8 cellular contexts compared by ENCODE assay signal in the genomic region with DNA sequence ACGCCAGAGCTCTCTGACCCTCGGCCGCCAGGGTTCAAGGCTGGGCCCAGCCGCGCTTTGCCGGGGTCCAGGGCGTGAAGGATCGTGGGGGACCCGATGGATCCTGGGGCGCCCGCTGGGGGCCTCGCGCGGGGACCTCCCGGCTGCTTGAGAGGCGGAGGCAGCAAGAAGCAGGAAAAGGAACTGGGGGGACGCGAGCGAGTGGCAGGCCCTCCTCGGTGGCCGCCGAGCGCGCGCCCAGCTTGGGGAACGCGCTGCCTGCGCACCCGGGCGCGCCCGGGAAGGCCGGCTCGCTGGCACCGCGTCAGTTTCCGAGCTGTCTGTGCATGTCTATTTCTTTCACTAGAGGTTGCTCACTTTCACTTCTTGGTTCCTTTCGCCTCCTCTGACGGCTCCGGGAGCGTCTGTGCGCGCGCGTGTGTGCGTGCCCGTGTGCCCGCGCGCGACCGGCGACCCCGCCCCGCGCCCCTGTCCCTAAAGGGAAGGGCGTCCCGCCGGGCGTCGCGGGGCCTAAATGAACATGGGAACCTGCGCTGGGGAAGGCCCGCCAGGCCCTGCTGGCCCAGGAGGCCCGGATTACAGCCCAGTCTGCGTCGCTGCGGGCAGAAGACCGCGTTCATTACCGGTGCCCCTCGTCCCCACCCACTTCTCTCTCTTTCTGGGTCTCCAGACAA.
DNase-seq lines count a peak whose midpoint lies in the region; ATAC-seq and TF ChIP-seq lines count a peak whose summit lies in the region.

No MANE protein-coding gene starts in this region.

- no peak overlapping the region for H2BK120ac ChIP-seq in neuronal stem cell (ENCODE audit: low read depth, low read length)

- H3K18ac ChIP-seq in neuronal stem cell (ENCODE audit: low read length): peak overlapping the region; percentile 94

- no peaks in the 10 kb centered on the region for H3K9me2 ChIP-seq in PC-3 (replicated peaks; ENCODE audit: low read length)

- CTCF ChIA-PET in PC-3 (lab: Charles Lee): no interaction called here

- no peaks in the 10 kb centered on the region for H3F3A ChIP-seq in PC-3 (ENCODE audit: low read length, unreplicated experiment)

- peak overlapping the region; percentile 23 for H3K14ac ChIP-seq in neuronal stem cell (ENCODE audit: low read length)

- H3K4me3 ChIP-seq in GM12875 (ENCODE audit: low read depth, low read length): peak overlapping the region; percentile 49
- peak overlapping the region; percentile 73 for H3K4me3 ChIP-seq in PC-3 (ENCODE audit: low read length)
- peak overlapping the region; percentile 39 for H3K4me3 ChIP-seq in foreskin fibroblast (ENCODE audit: low read depth in 1 of 2, low read length in 2 of 2)
- H3K4me3 ChIP-seq in neuronal stem cell (ENCODE audit: low read length in 2 of 2): peak overlapping the region in 1 of 2 donors; percentile 76
- peak overlapping the region; percentile 46 to 64 (median 54) for H3K4me3 ChIP-seq in stomach

- H2AK5ac ChIP-seq in neuronal stem cell (ENCODE audit: low read depth, low read length): peak overlapping the region; percentile 85

- no peak for TF ChIP-seq EP300 in stomach (IDR thresholded peaks at IDR 0.05)

- POLR2A ChIA-PET in PC-3 (lab: Charles Lee; ENCODE audit: unreplicated experiment): interaction anchor here (0.5 kb wide), 1 partner anchor 77 kb away, joined by 9 read pairs; no protein-coding TSS in a partner anchor

- no peaks in the 10 kb centered on the region for H3K9me3 ChIP-seq in PC-3 (ENCODE audit: low read length)
- H3K9me3 ChIP-seq in neuronal stem cell (replicated peaks in 1 of 2; ENCODE audit: control insufficient read depth in 2 of 2, insufficient read depth in 1 of 2, low read depth in 1 of 2, low read length in 2 of 2): peaks cover 0 to 3% of the 10 kb centered on the region in 2 donors
- no peaks in the 10 kb centered on the region for H3K9me3 ChIP-seq in stomach

- DNase-seq in PC-3 (peak; percentile 59), activated gamma-delta T cell treated with Interleukin-2 at 50 U/mL for 16 hours (peak; percentile 66), foreskin fibroblast (peak; percentile 56 to 84), neuronal stem cell (ENCODE audit: low spot score) (peak; percentile 38), stomach (peak; percentile 84), NCI-H146 (lab: John Stamatoyannopoulos, UW) (no peak)

- no peak overlapping the region for H3K4ac ChIP-seq in neuronal stem cell (ENCODE audit: low read length)

- no TSS peak for BruUV-seq in PC-3 (replicated peaks; lab: Mats Ljungman, UMichigan)

- peak overlapping the region; percentile 75 for H2BK12ac ChIP-seq in neuronal stem cell (ENCODE audit: low read length)

- peak overlapping the region; percentile 76 for H4K91ac ChIP-seq in neuronal stem cell (ENCODE audit: low read depth, low read length, poor library complexity)

- no peaks in the 10 kb centered on the region for H3K36me3 ChIP-seq in PC-3 (ENCODE audit: low read depth, low read length)
- no peaks in the 10 kb centered on the region for H3K36me3 ChIP-seq in neuronal stem cell (replicated peaks in 1 of 2; ENCODE audit: control insufficient read depth in 2 of 2, insufficient read depth in 2 of 2, low read length in 2 of 2)
- no peaks in the 10 kb centered on the region for H3K36me3 ChIP-seq in stomach

- H3K79me1 ChIP-seq in neuronal stem cell (ENCODE audit: low read depth, low read length): no peaks in the 10 kb centered on the region

- no peaks in the 10 kb centered on the region for H3K27me3 ChIP-seq in PC-3 (ENCODE audit: low read length)
- H3K27me3 ChIP-seq in neuronal stem cell (ENCODE audit: control insufficient read depth in 3 of 3, insufficient read depth in 3 of 3, low read depth in 1 of 3, low read length in 3 of 3): peaks cover 0 to 11% (median 10%) of the 10 kb centered on the region in 3 experiments
- no peaks in the 10 kb centered on the region for H3K27me3 ChIP-seq in stomach

- ATAC-seq in HG03280 (IDR thresholded peaks at IDR 0.05; ENCODE audit: unreplicated experiment) (peak; percentile 76), PC-3 (peak; percentile 79)

- no peak overlapping the region for H4K8ac ChIP-seq in neuronal stem cell (ENCODE audit: low read depth, low read length)

- TF ChIP-seq CTCF in GM12875 (IDR thresholded peaks at IDR 0.05; ENCODE audit: borderline replicate concordance, insufficient read depth, low read depth, low read length) (0 out of 2 replicates have a peak, but pooled peaks have one; percentile 14), PC-3 (conservative IDR thresholded peaks at IDR 0.05; ENCODE audit: low read depth, low read length) (no peak), foreskin fibroblast (IDR thresholded peaks at IDR 0.05; ENCODE audit: low read depth, low read length) (no peak), stomach (IDR thresholded peaks at IDR 0.05) (peak in 2 of 7 experiments; percentile 6 to 30)

- WGBS in neuronal stem cell (ENCODE audit: extremely low coverage in 2 of 2, insufficient read length in 2 of 2, insufficient replicate concordance in 1 of 2), 2 donors: no CpG with 5 or more reads among the region's 72 CpGs
- WGBS in stomach, 5 donors: 1 to 2% (median 1%) methylated on average over 13 to 72 of the region's 72 CpGs

- H3K9ac ChIP-seq in PC-3 (ENCODE audit: low read length): peak overlapping the region; percentile 81
- peak overlapping the region; percentile 74 for H3K9ac ChIP-seq in neuronal stem cell (ENCODE audit: low read depth, low read length, poor library complexity)

- peak overlapping the region; percentile 69 for H2BK5ac ChIP-seq in neuronal stem cell (ENCODE audit: low read length)

- intact Hi-C loops in PC-3 (cut with micrococcal nuclease): no loop called here
- intact Hi-C loops in stomach (cut with DNase I; ENCODE audit: low total_unique reads): no loop called here

- H3K27ac ChIP-seq in PC-3 (ENCODE audit: low read length) (peak overlapping the region; percentile 70), neuronal stem cell (replicated peaks; ENCODE audit: low read length) (no peak overlapping the region), stomach (peak overlapping the region; percentile 93 to 96 (median 96))

- peak overlapping the region; percentile 48 for H3K23ac ChIP-seq in neuronal stem cell (ENCODE audit: low read depth, low read length, poor library complexity)

- no peaks in the 10 kb centered on the region for H4K20me1 ChIP-seq in PC-3 (ENCODE audit: low read length)

- H3K4me2 ChIP-seq in PC-3 (ENCODE audit: low read length) (peak overlapping the region; percentile 92), neuronal stem cell (ENCODE audit: insufficient read depth, low read length, poor library complexity, severe bottlenecking) (peak overlapping the region; percentile 87)

- H2BK15ac ChIP-seq in neuronal stem cell (ENCODE audit: low read length): peak overlapping the region; percentile 96

- H3K4me1 ChIP-seq in PC-3 (ENCODE audit: insufficient read depth, low read length): peaks cover 8% of the 10 kb centered on the region
- peaks cover 4 to 11% of the 10 kb centered on the region in 2 donors for H3K4me1 ChIP-seq in neuronal stem cell (ENCODE audit: control insufficient read depth in 2 of 2, insufficient read depth in 1 of 2, low read depth in 1 of 2, low read length in 2 of 2)
- H3K4me1 ChIP-seq in stomach: peaks cover 13 to 26% (median 22%) of the 10 kb centered on the region in 4 donors

- TF ChIP-seq POLR2A in stomach (IDR thresholded peaks at IDR 0.05): no peak

- H2AFZ ChIP-seq in PC-3 (ENCODE audit: low read length) (peak overlapping the region; percentile 80), neuronal stem cell (ENCODE audit: low read length) (peak overlapping the region; percentile 72)

- H3K79me2 ChIP-seq in PC-3 (ENCODE audit: low read length): no peaks in the 10 kb centered on the region
